Comparison of ENCODE assay signal across 13 cellular contexts in genomic region chr6:136525586-136526195, GRCh38. TPM values are rescaled to one million over a fixed set of nuclear protein-coding genes. Genes with fewer than 3 reads are reported as not detected.
DNase-seq lines count a peak whose midpoint lies in the region; ATAC-seq, FAIRE-seq and TF ChIP-seq lines count a peak whose summit lies in the region.
"Had no signal": no experiment of that assay in that cellular context is flagged by ENCODE, and none has a peak within 500 bp of the region (broad histone marks: within the 10 kb centered on the region; RNA-seq: fewer than 3 reads in every experiment).

No MANE protein-coding gene starts in this region.

- TF ChIP-seq RAD21 in HepG2 (CRISPR knock-in tag; IDR thresholded peaks at IDR 0.05) (no peak), SK-N-SH (IDR thresholded peaks at IDR 0.05; ENCODE audit: low read length) (peak; percentile 31)

- H3K79me2 ChIP-seq in HepG2 (ENCODE audit: insufficient read depth, low read length) (no peaks in the 10 kb centered on the region), SK-N-SH (ENCODE audit: insufficient read depth) (no peaks in the 10 kb centered on the region)

- in situ Hi-C loops in HepG2 (cut with HindIII; ENCODE audit: extremely low pct_ligation_motif_present, low pct_unique_long_range_greater_than_20kb) = no loop called here
- in situ Hi-C loops in GM13976 (cut with MboI; ENCODE audit: low sequenced_read_pairs, unreplicated experiment) = no loop called here

- 6% methylated on average over 8 of the region's 8 CpGs for WGBS in HepG2 (ENCODE audit: low lambda C conversion rate)
- 60% methylated on average over 6 of the region's 8 CpGs for WGBS in right lobe of liver (ENCODE audit: insufficient coverage, low coverage, low lambda C conversion rate, missing lambda C conversion rate)
- WGBS in SK-N-SH (ENCODE audit: low lambda C conversion rate) = 14% methylated on average over 8 of the region's 8 CpGs
- 62 to 64% (median 62%) methylated on average over 8 of the region's 8 CpGs for WGBS in ovary, 3 donors

- H3K9me3 ChIP-seq in HepG2 (ENCODE audit: low read length) (no peaks in the 10 kb centered on the region), right lobe of liver (no peaks in the 10 kb centered on the region), SK-N-SH (no peaks in the 10 kb centered on the region), WERI-Rb-1 (ENCODE audit: severe bottlenecking) (no peaks in the 10 kb centered on the region), ovary (no peaks in the 10 kb centered on the region)
- H3K9me3 ChIP-seq: stomach had no signal

- no peak for TF ChIP-seq CTCF in HepG2 (CRISPR knock-in tag; IDR thresholded peaks at IDR 0.05)
- TF ChIP-seq CTCF in right lobe of liver (IDR thresholded peaks at IDR 0.05) = no peak
- no peak for TF ChIP-seq CTCF in SK-N-SH (IDR thresholded peaks at IDR 0.05)
- no peak for TF ChIP-seq CTCF in GM13976 (IDR thresholded peaks at IDR 0.05; ENCODE audit: borderline replicate concordance, control extremely low read depth, extremely low read depth, insufficient read depth, missing control alignments)
- no peak for TF ChIP-seq CTCF in WERI-Rb-1 (IDR thresholded peaks at IDR 0.05; ENCODE audit: low read depth, low read length)
- no peak for TF ChIP-seq CTCF in ovary (IDR thresholded peaks at IDR 0.05)

- no peak overlapping the region for H3K4me3 ChIP-seq in HepG2 (replicated peaks in 1 of 3; ENCODE audit: insufficient read depth in 1 of 3, low read depth in 2 of 3, low read length in 3 of 3)
- H3K4me3 ChIP-seq in right lobe of liver = no peak overlapping the region
- H3K4me3 ChIP-seq in SK-N-SH (ENCODE audit: low read depth in 2 of 2, low read length in 1 of 2) = peak overlapping the region in 1 of 2 experiments; percentile 31; a peak in 1 of 4 replicates
- H3K4me3 ChIP-seq in WERI-Rb-1 (ENCODE audit: low read depth, low read length) = no peak overlapping the region
- no peak overlapping the region for H3K4me3 ChIP-seq in ovary
- H3K4me3 ChIP-seq: lung, stomach had no signal

- ATAC-seq in HepG2 (peak; percentile 48), right lobe of liver (no peak), HG03520 (IDR thresholded peaks at IDR 0.05; ENCODE audit: unreplicated experiment) (no peak)

- H3K27ac ChIP-seq in HepG2 (ENCODE audit: extremely low read length, insufficient read depth, low read length) (no peak overlapping the region), right lobe of liver (no peak overlapping the region), SK-N-SH (ENCODE audit: low read depth in 2 of 2, low read length in 1 of 2) (peak overlapping the region; percentile 7 to 94; a peak in 3 of 4 replicates), WERI-Rb-1 (no peak overlapping the region), ovary (no peak overlapping the region)
- H3K27ac ChIP-seq: stomach had no signal

- H3K9ac ChIP-seq in HepG2 (ENCODE audit: insufficient read depth, low read depth, low read length) = no peak overlapping the region
- no peak overlapping the region for H3K9ac ChIP-seq in SK-N-SH

- CTCF ChIA-PET in HepG2 (lab: Yijun Ruan, JAX; ENCODE audit: low intra/inter-chr PET ratio, low total read pairs) = no interaction called here
- CTCF ChIA-PET in SK-N-SH (lab: Yijun Ruan, JAX) = interaction anchor here (0.7 to 5.9 kb wide), 18 partner anchors 9 to 207 kb away, joined by 3 to 51 read pairs (median 4); partner anchors contain the start of gene MAP7

- DNase-seq in HepG2 (ENCODE audit: low spot score) = no peak
- no peak for DNase-seq in right lobe of liver
- DNase-seq in SK-N-SH = no peak
- DNase-seq in hippocampal formation (lab: John Stamatoyannopoulos, UW) = peak; percentile 50 to 87
- no peak for DNase-seq in GM13976 (ENCODE audit: low spot score)
- no peak for DNase-seq in WERI-Rb-1
- no peak for DNase-seq in ovary
- DNase-seq: NCI-H226 had no signal

- H4K20me1 ChIP-seq in HepG2 (ENCODE audit: insufficient read depth, low read length) = no peaks in the 10 kb centered on the region
- H4K20me1 ChIP-seq in SK-N-SH (ENCODE audit: insufficient read depth) = no peaks in the 10 kb centered on the region

- TF ChIP-seq EP300 in HepG2 (IDR thresholded peaks at IDR 0.05; ENCODE audit: low read depth in 2 of 2, low read length in 2 of 2) (no peak), HepG2 (CRISPR knock-in tag; IDR thresholded peaks at IDR 0.05; ENCODE audit: borderline replicate concordance) (no peak), SK-N-SH (IDR thresholded peaks at IDR 0.05; ENCODE audit: borderline replicate concordance in 1 of 2, low read depth in 1 of 2, low read length in 1 of 2) (no peak), ovary (IDR thresholded peaks at IDR 0.05) (no peak)

- TF ChIP-seq POLR2A in HepG2 (IDR thresholded peaks at IDR 0.05; ENCODE audit: insufficient read depth in 1 of 2, low read depth in 2 of 2, low read length in 2 of 2) (no peak), right lobe of liver (IDR thresholded peaks at IDR 0.05) (no peak), ovary (IDR thresholded peaks at IDR 0.05) (no peak)

- H3K4me2 ChIP-seq in HepG2 (ENCODE audit: low read depth, low read length) (no peak overlapping the region), SK-N-SH (peak overlapping the region; percentile 44)

- intact Hi-C loops in HepG2 (cut with micrococcal nuclease; ENCODE audit: unreplicated experiment) (no loop called here), right lobe of liver (cut with DNase I) (no loop called here), ovary (cut with DNase I) (no loop called here)

- FAIRE-seq in HepG2 (lab: Jason Lieb, UNC) = no peak
- FAIRE-seq: GM18507, H54 had no signal

- H3K9me2 ChIP-seq in SK-N-SH = no peaks in the 10 kb centered on the region

- H3K36me3 ChIP-seq in HepG2 (replicated peaks in 1 of 2; ENCODE audit: control insufficient read depth in 1 of 2, insufficient read depth in 2 of 2, low read length in 2 of 2) (no peaks in the 10 kb centered on the region), right lobe of liver (no peaks in the 10 kb centered on the region), SK-N-SH (replicated peaks in 1 of 2; ENCODE audit: control insufficient read depth in 1 of 2, insufficient read depth in 2 of 2, low read length in 1 of 2) (no peaks in the 10 kb centered on the region), WERI-Rb-1 (no peaks in the 10 kb centered on the region), ovary (no peaks in the 10 kb centered on the region)
- H3K36me3 ChIP-seq: stomach had no signal

- BruUV-seq in HepG2 (replicated peaks; lab: Mats Ljungman, UMichigan) = no TSS peak

- H3F3A ChIP-seq in SK-N-SH (replicated peaks; ENCODE audit: insufficient read depth) = no peaks in the 10 kb centered on the region

- H2AFZ ChIP-seq in HepG2 (ENCODE audit: low read length) = no peak overlapping the region
- H2AFZ ChIP-seq in SK-N-SH (ENCODE audit: low read depth) = 0 out of 2 replicates have a peak overlapping the region, but pooled peaks have one; percentile 56

- POLR2A ChIA-PET in HepG2 (lab: Yijun Ruan, JAX) = no interaction called here
- POLR2A ChIA-PET in SK-N-SH (lab: Yijun Ruan, JAX) = interaction anchor here (0.7 to 2.4 kb wide), 7 partner anchors 8 to 266 kb away, joined by 3 to 14 read pairs (median 4); partner anchors contain the start of genes BCLAF1 and MAP3K5

- H3K27me3 ChIP-seq in HepG2 (ENCODE audit: control insufficient read depth in 1 of 2, insufficient read depth in 2 of 2, low read length in 2 of 2) (peaks cover 0 to 9% of the 10 kb centered on the region in 2 experiments; a peak in 2 of 5 replicates), right lobe of liver (no peaks in the 10 kb centered on the region), SK-N-SH (ENCODE audit: insufficient read depth) (no peaks in the 10 kb centered on the region), WERI-Rb-1 (ENCODE audit: insufficient read depth, low read depth, severe bottlenecking) (no peaks in the 10 kb centered on the region), ovary (no peaks in the 10 kb centered on the region)
- H3K27me3 ChIP-seq: stomach had no signal

- no peaks in the 10 kb centered on the region for H3K4me1 ChIP-seq in HepG2 (ENCODE audit: insufficient read depth, low read length)
- peaks cover 0 to 5% (median 0%) of the 10 kb centered on the region in 4 donors for H3K4me1 ChIP-seq in right lobe of liver
- peaks cover 0 to 35% of the 10 kb centered on the region in 2 experiments; a peak in 2 of 4 replicates for H3K4me1 ChIP-seq in SK-N-SH (ENCODE audit: control insufficient read depth in 1 of 2, insufficient read depth in 2 of 2, low read depth in 1 of 2, low read length in 1 of 2)
- H3K4me1 ChIP-seq in ovary (ENCODE audit: insufficient read depth) = peaks cover 7% of the 10 kb centered on the region

RNA-seq across cellular contexts. Expression of gene MAP7, which starts 24.5 kb away (rescaled TPM):
- total RNA-seq in HepG2 (2016; rRNA removed; fragmentation: Illumina TruSeq; extraction: Trizol) = 0.04 and 0.07 TPM in 2 replicates
- total RNA-seq in HepG2 (2016; cell fraction: cytosol; rRNA removed; fragmentation: Illumina TruSeq; extraction: Trizol; ENCODE audit: low read depth) = not detected in 2 replicates
- not detected in 2 replicates for total RNA-seq in HepG2 (2016; cell fraction: insoluble cytoplasmic fraction; rRNA removed; fragmentation: Illumina TruSeq; extraction: Trizol)
- 0.06 and 0.07 TPM in 2 replicates for total RNA-seq in HepG2 (2016; cell fraction: membrane; rRNA removed; fragmentation: Illumina TruSeq; extraction: Trizol)
- total RNA-seq in HepG2 (2016; cell fraction: nucleus; rRNA removed; fragmentation: Illumina TruSeq; extraction: Trizol) = not detected in 2 replicates
- not detected in 2 replicates for polyA plus RNA-seq in HepG2 (2011; rRNA removed)
- polyA plus RNA-seq in HepG2 (2011; cell fraction: cytosol; rRNA removed) = not detected in 2 replicates
- polyA plus RNA-seq in HepG2 (2011; cell fraction: nucleus; rRNA removed) = not detected in 2 replicates
- not detected in 2 replicates for polyA plus RNA-seq in HepG2 (2012)
- polyA plus RNA-seq in HepG2 (2016; cell fraction: cytosol; fragmentation: Illumina TruSeq; extraction: Trizol; ENCODE audit: low read depth) = not detected in 2 replicates
- 0.05 and 0.13 TPM in 2 replicates for polyA plus RNA-seq in HepG2 (2016; cell fraction: insoluble cytoplasmic fraction; fragmentation: Illumina TruSeq; extraction: Trizol; ENCODE audit: low read depth)
- polyA plus RNA-seq in HepG2 (2016; cell fraction: membrane; fragmentation: Illumina TruSeq; extraction: Trizol; ENCODE audit: low read depth) = not detected in 2 replicates
- polyA plus RNA-seq in HepG2 (2016; cell fraction: nucleus; fragmentation: Illumina TruSeq; extraction: Trizol; ENCODE audit: insufficient read depth, low read depth) = not detected in 2 replicates
- polyA minus RNA-seq in HepG2 (2011; rRNA and poly(A)+ RNA removed; ENCODE audit: low replicate concordance) = 26.0 TPM in 1 of 2 replicates, not detected in the other
- polyA minus RNA-seq in HepG2 (2011; cell fraction: cytosol; rRNA and poly(A)+ RNA removed) = 0.18 TPM in 1 of 2 replicates, not detected in the other
- 0.13 TPM in 1 of 2 replicates, not detected in the other for polyA minus RNA-seq in HepG2 (2011; cell fraction: nucleus; rRNA and poly(A)+ RNA removed)
- 10 to 100 TPM; 14.8 to 20.9 (median 17.9) TPM for total RNA-seq in right lobe of liver
- polyA plus RNA-seq in SK-N-SH (2012; rRNA removed) = 0.76 and 0.97 TPM in 2 replicates
- 0.99 and 1.3 TPM in 2 replicates for polyA plus RNA-seq in SK-N-SH (2012; cell fraction: cytosol; rRNA removed)
- polyA plus RNA-seq in SK-N-SH (2012; cell fraction: nucleus; rRNA removed) = 1.1 and 1.2 TPM in 2 replicates
- total RNA-seq in ovary = 10 to 100 TPM in 1 of 7 donors, 1 to 10 TPM in 6; 2.6 to 13.0 (median 3.6) TPM
- 1 to 10 TPM; 1.2 to 3.7 TPM for polyA plus RNA-seq in ovary

Comparison
In these comparisons a context has a peak if more than half of its experiments do, and no peak if none do; other contexts are left out.
1. DNase-seq: peak in hippocampal formation (2 of 2); none in HepG2 (single experiment), right lobe of liver (0 of 3), SK-N-SH (single experiment), GM13976 (single experiment), WERI-Rb-1 (single experiment) and ovary (0 of 5).
2. H3K27ac ChIP-seq: peak in SK-N-SH (2 of 2); none in HepG2 (single experiment), right lobe of liver (0 of 3), WERI-Rb-1 (single experiment) and ovary (0 of 2).
3. Of the 25 proteins assayed by ChIP-seq in both HepG2 and SK-N-SH: peak only in HepG2: none; only in SK-N-SH: RAD21; in both: none; in neither: 24.